Comparison of ENCODE assay signal across 14 cellular contexts in the genomic region with DNA sequence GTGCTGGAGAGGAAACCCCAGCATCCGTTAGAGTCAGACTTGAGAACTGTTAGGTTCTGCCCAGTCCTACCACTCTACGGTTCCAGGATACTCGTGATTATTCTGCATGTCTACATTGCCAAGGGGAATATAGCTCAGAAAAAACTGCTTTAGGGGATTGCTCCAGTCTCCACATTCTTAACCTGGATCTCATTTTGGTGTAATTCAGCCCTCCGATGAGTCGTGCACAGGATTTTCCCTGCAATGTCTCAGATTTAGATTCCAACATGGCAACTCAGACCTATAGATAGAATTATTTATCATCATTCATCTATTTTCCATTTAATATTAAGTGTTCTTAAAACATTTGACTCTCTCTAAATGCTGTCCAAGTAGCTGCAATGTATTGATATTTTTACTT.
"Had no signal": no experiment of that assay in that cellular context is flagged by ENCODE, and none has a peak within 500 bp of the region (broad histone marks: within the 10 kb centered on the region; RNA-seq: fewer than 3 reads in every experiment).

No MANE protein-coding gene starts in this region.

- DNase-seq: activated CD4-positive, alpha-beta T cell treated with anti-CD3 and anti-CD28 coated beads, Interleukin-2, amount 50 U/mL, for 4 hours; activated CD4-positive, CD25-positive, alpha-beta regulatory T cell treated with anti-CD3 and anti-CD28 coated beads, Interleukin-2, amount 50 U/mL, for 72 hours; activated effector memory CD4-positive, alpha-beta T cell treated with Interleukin-2 at 50 U/mL for 16 hours; activated naive CD8-positive, alpha-beta T cell treated with anti-CD3 and anti-CD28 coated beads for 36 hours; activated T-cell treated with anti-CD3 and anti-CD28 coated beads, Interleukin-2, amount 50 U/mL, for 24 hours; anterior cingulate cortex; left cardiac atrium; naive B cell; pancreas; SW 1271 had no signal

- H3K9me3 ChIP-seq: pancreas, tibial nerve had no signal

- H3K4me1 ChIP-seq: pancreas, tibial nerve had no signal

- ATAC-seq: left cardiac atrium, pancreas had no signal

- H3K36me3 ChIP-seq: cardiac muscle cell, pancreas, tibial nerve had no signal

- H3K4me3 ChIP-seq: cardiac muscle cell, lung, pancreas, skin epidermis, tibial nerve had no signal

- H3K27ac ChIP-seq: cardiac muscle cell, pancreas, skin epidermis, tibial nerve had no signal

- H3K27me3 ChIP-seq: cardiac muscle cell, pancreas, tibial nerve had no signal
